ENCODE assay signal across 21 cellular contexts in the genomic region with DNA sequence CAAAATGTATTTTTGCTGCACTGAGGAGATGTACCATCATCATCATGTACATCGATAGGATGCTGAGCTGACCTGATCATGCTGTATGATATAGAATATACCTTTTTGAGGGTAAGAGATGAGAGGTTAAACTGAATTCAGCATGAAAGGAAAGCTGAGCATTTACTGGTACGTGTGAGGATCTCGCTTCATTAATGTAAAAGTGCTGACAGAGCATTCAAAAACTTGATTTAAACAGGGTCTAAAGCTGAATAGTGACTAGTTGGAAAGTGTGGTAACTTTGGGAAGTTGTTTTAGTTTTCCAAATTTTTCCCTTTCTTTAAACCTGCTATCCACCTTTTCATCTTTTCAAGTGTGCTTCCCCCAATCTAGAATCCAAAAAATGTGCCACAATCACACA. TPM values are rescaled to one million over a fixed set of nuclear protein-coding genes. Genes with fewer than 3 reads are reported as not detected.
A peak's percentile ranks its signal among the peaks of the same experiment; 100 is the strongest.
DNase-seq lines count a peak whose midpoint lies in the region; ATAC-seq, FAIRE-seq and TF ChIP-seq lines count a peak whose summit lies in the region.
"Had no signal": no experiment of that assay in that cellular context is flagged by ENCODE, and none has a peak within 500 bp of the region (broad histone marks: within the 10 kb centered on the region; RNA-seq: fewer than 3 reads in every experiment).

No MANE protein-coding gene starts in this region.

- no peak overlapping the region for H3K4me3 ChIP-seq in cardiac muscle cell
- no peak overlapping the region for H3K4me3 ChIP-seq in K562
- H3K4me3 ChIP-seq: BLaER1 had no signal

- WGBS in K562 (ENCODE audit: insufficient coverage, low coverage, missing lambda C conversion rate): 10% methylated on average over 3 of the region's 3 CpGs

- TF ChIP-seq EP300 in K562 (IDR thresholded peaks at IDR 0.05; ENCODE audit: low read length): no peak

- BruUV-seq in K562 (replicated peaks; lab: Mats Ljungman, UMichigan): no TSS peak

- no peak for TF ChIP-seq POLR2A in K562 (conservative IDR thresholded peaks at IDR 0.05)

- H3K4me1 ChIP-seq in cardiac muscle cell (ENCODE audit: low read depth): peaks cover 6% of the 10 kb centered on the region
- H3K4me1 ChIP-seq in K562 (replicated peaks in 1 of 2; ENCODE audit: control insufficient read depth in 2 of 2, insufficient read depth in 2 of 2, low read length in 2 of 2): no peaks in the 10 kb centered on the region

- no peaks in the 10 kb centered on the region for H3K27me3 Mint-ChIP-seq in osteocyte (ENCODE audit: unreplicated experiment)
- no peaks in the 10 kb centered on the region for H3K27me3 Mint-ChIP-seq in T-helper 2 cell treated with Interferon-gamma antibody and Interleukin-4, amounts not matched to agents 5 μg/mL and 100 μg/mL, for 36 hours (ENCODE audit: low read depth)
- no peaks in the 10 kb centered on the region for H3K27me3 Mint-ChIP-seq in activated CD4-positive, alpha-beta memory T cell treated with anti-CD3 and anti-CD28 coated beads for 36 hours
- H3K27me3 Mint-ChIP-seq: CD4-positive, CD25-positive, alpha-beta regulatory T cell had no signal

- H3K27ac Mint-ChIP-seq in osteocyte (ENCODE audit: unreplicated experiment): peak overlapping the region; percentile 93
- no peak overlapping the region for H3K27ac Mint-ChIP-seq in T-helper 2 cell treated with Interferon-gamma antibody and Interleukin-4, amounts not matched to agents 5 μg/mL and 100 μg/mL, for 36 hours
- no peak overlapping the region for H3K27ac Mint-ChIP-seq in activated CD4-positive, alpha-beta memory T cell treated with anti-CD3 and anti-CD28 coated beads for 36 hours
- H3K27ac Mint-ChIP-seq: CD4-positive, CD25-positive, alpha-beta regulatory T cell had no signal

- no peak overlapping the region for H3K4me3 Mint-ChIP-seq in osteocyte (ENCODE audit: unreplicated experiment)
- no peak overlapping the region for H3K4me3 Mint-ChIP-seq in T-helper 2 cell treated with Interferon-gamma antibody and Interleukin-4, amounts not matched to agents 5 μg/mL and 100 μg/mL, for 36 hours
- no peak overlapping the region for H3K4me3 Mint-ChIP-seq in activated CD4-positive, alpha-beta memory T cell treated with anti-CD3 and anti-CD28 coated beads for 36 hours
- H3K4me3 Mint-ChIP-seq: CD4-positive, CD25-positive, alpha-beta regulatory T cell had no signal

- no peak overlapping the region for H3K4me2 ChIP-seq in K562 (ENCODE audit: insufficient read depth, low read length)

- no peaks in the 10 kb centered on the region for H4K20me1 ChIP-seq in K562 (replicated peaks; ENCODE audit: control insufficient read depth, insufficient read depth, low read length)
- H4K20me1 ChIP-seq: BLaER1 had no signal

- CTCF ChIA-PET in K562 (lab: Yijun Ruan, JAX; ENCODE audit: low intra/inter-chr PET ratio): no interaction called here
- CTCF ChIA-PET in activated CD4-positive, alpha-beta memory T cell treated with anti-CD3 and anti-CD28 coated beads for 36 hours (lab: Charles Lee): no interaction called here

- DNase-seq in cardiac muscle cell (ENCODE audit: low read depth in 1 of 2, low spot score in 1 of 2): no peak
- no peak for DNase-seq in Right ventricle myocardium inferior (ENCODE audit: missing footprints)
- DNase-seq in K562 (ENCODE audit: extremely low read depth in 1 of 4, low spot score in 3 of 4): no peak
- DNase-seq in osteocyte (ENCODE audit: extremely low spot score, unreplicated experiment): no peak
- DNase-seq in T-helper 2 cell treated with Interferon-gamma antibody and Interleukin-4, amounts not matched to agents 5 μg/mL and 100 μg/mL, for 36 hours (ENCODE audit: low spot score): no peak
- DNase-seq in dermis blood vessel endothelial cell: no peak
- no peak for DNase-seq in activated CD4-positive, alpha-beta memory T cell treated with anti-CD3 and anti-CD28 coated beads for 36 hours
- DNase-seq: CD4-positive, CD25-positive, alpha-beta regulatory T cell; DMS153; DND-41; H7; KBM-7; MM.1S; NCI-H2029; NCI-H446; NCI-H524 treated with DMSO at 0.1 percent for 48 hours; NCI-H774 had no signal

- H3K27ac ChIP-seq in cardiac muscle cell (peak overlapping the region; percentile 63), K562 (ENCODE audit: extremely low read depth, low read depth, low read length) (no peak overlapping the region)
- H3K27ac ChIP-seq: BLaER1 had no signal

- FAIRE-seq in K562 (lab: Jason Lieb, UNC): no peak
- FAIRE-seq: GM12892, RCC 7860 had no signal

- intact Hi-C loops in Right ventricle myocardium inferior (cut with DNase I) (loop anchor here (5.0 kb wide), 1 partner anchor 54 kb away; no protein-coding TSS in a partner anchor), K562 (cut with micrococcal nuclease) (no loop called here)
- intact Hi-C loops in activated CD4-positive, alpha-beta memory T cell treated with anti-CD3 and anti-CD28 coated beads for 36 hours (cut with micrococcal nuclease): no loop called here

- no peaks in the 10 kb centered on the region for H3K36me3 ChIP-seq in cardiac muscle cell
- H3K36me3 ChIP-seq in K562 (ENCODE audit: control insufficient read depth, insufficient read depth, low read length): no peaks in the 10 kb centered on the region
- H3K36me3 ChIP-seq: BLaER1 had no signal

- H2AFZ ChIP-seq in K562 (ENCODE audit: low read depth, low read length): no peak overlapping the region

- peaks cover 12% of the 10 kb centered on the region for H3K9me3 Mint-ChIP-seq in osteocyte (ENCODE audit: unreplicated experiment)
- H3K9me3 Mint-ChIP-seq in T-helper 2 cell treated with Interferon-gamma antibody and Interleukin-4, amounts not matched to agents 5 μg/mL and 100 μg/mL, for 36 hours: no peaks in the 10 kb centered on the region
- no peaks in the 10 kb centered on the region for H3K9me3 Mint-ChIP-seq in activated CD4-positive, alpha-beta memory T cell treated with anti-CD3 and anti-CD28 coated beads for 36 hours

- H3K79me2 ChIP-seq in K562 (ENCODE audit: control insufficient read depth, insufficient read depth, low read length): no peaks in the 10 kb centered on the region

- H3K4me1 Mint-ChIP-seq in osteocyte (ENCODE audit: unreplicated experiment): peaks cover 81% of the 10 kb centered on the region
- H3K4me1 Mint-ChIP-seq in T-helper 2 cell treated with Interferon-gamma antibody and Interleukin-4, amounts not matched to agents 5 μg/mL and 100 μg/mL, for 36 hours (ENCODE audit: low read depth): no peaks in the 10 kb centered on the region
- no peaks in the 10 kb centered on the region for H3K4me1 Mint-ChIP-seq in activated CD4-positive, alpha-beta memory T cell treated with anti-CD3 and anti-CD28 coated beads for 36 hours (ENCODE audit: low read depth)
- H3K4me1 Mint-ChIP-seq: CD4-positive, CD25-positive, alpha-beta regulatory T cell had no signal

- H3K9me3 ChIP-seq in cardiac muscle cell (ENCODE audit: low read depth) (no peaks in the 10 kb centered on the region), K562 (replicated peaks; ENCODE audit: control insufficient read depth, insufficient read depth, low read depth, low read length) (no peaks in the 10 kb centered on the region)
- H3K9me3 ChIP-seq: BLaER1 had no signal

- POLR2A ChIA-PET in K562 (lab: Yijun Ruan, JAX): no interaction called here
- POLR2A ChIA-PET in activated CD4-positive, alpha-beta memory T cell treated with anti-CD3 and anti-CD28 coated beads for 36 hours (lab: Charles Lee): no interaction called here

- in situ Hi-C loops in K562 (cut with MboI): no loop called here

- no peaks in the 10 kb centered on the region for H3K27me3 ChIP-seq in cardiac muscle cell
- no peaks in the 10 kb centered on the region for H3K27me3 ChIP-seq in K562 (ENCODE audit: control insufficient read depth in 2 of 2, insufficient read depth in 2 of 2, low read length in 2 of 2)
- H3K27me3 ChIP-seq: BLaER1 had no signal

- no peak for TF ChIP-seq CTCF in cardiac muscle cell (IDR thresholded peaks at IDR 0.05; ENCODE audit: low read depth, low read length)
- TF ChIP-seq CTCF in K562 (IDR thresholded peaks at IDR 0.05 in 2 of 3, conservative IDR thresholded peaks at IDR 0.05 in 1 of 3; ENCODE audit: insufficient read depth in 2 of 3, low read depth in 1 of 3, low read length in 3 of 3): no peak
- TF ChIP-seq CTCF in osteocyte (IDR thresholded peaks at IDR 0.05): no peak

- TF ChIP-seq RAD21 in K562 (CRISPR knock-in tag; conservative IDR thresholded peaks at IDR 0.05 in 1 of 2, IDR thresholded peaks at IDR 0.05 in 1 of 2): no peak

- peaks cover 12% of the 10 kb centered on the region for H3K36me3 Mint-ChIP-seq in osteocyte (ENCODE audit: unreplicated experiment)
- H3K36me3 Mint-ChIP-seq in T-helper 2 cell treated with Interferon-gamma antibody and Interleukin-4, amounts not matched to agents 5 μg/mL and 100 μg/mL, for 36 hours (ENCODE audit: low read depth): no peaks in the 10 kb centered on the region
- H3K36me3 Mint-ChIP-seq in activated CD4-positive, alpha-beta memory T cell treated with anti-CD3 and anti-CD28 coated beads for 36 hours: no peaks in the 10 kb centered on the region
- H3K36me3 Mint-ChIP-seq: CD4-positive, CD25-positive, alpha-beta regulatory T cell had no signal

- H3K9ac ChIP-seq in K562 (ENCODE audit: insufficient read depth in 1 of 2, low read depth in 2 of 2, low read length in 2 of 2): no peak overlapping the region
- H3K9ac ChIP-seq: BLaER1 had no signal

- H3K9me1 ChIP-seq in K562 (ENCODE audit: control insufficient read depth, insufficient read depth, low read length): no peaks in the 10 kb centered on the region

- ATAC-seq in Right ventricle myocardium inferior (no peak), K562 (no peak)

RNA-seq across cellular contexts. Expression of a gene that starts 28.5 kb away (rescaled TPM):
- 76.6 and 116 TPM in 2 replicates for total RNA-seq in cardiac muscle cell
- 73.5 and 122 TPM in 2 replicates for polyA plus RNA-seq in cardiac muscle cell
- total RNA-seq in Right ventricle myocardium inferior: 96.6 TPM
- 16.6 and 49.0 TPM in 2 replicates for total RNA-seq in K562 (2011; cell fraction: chromatin; rRNA removed; ENCODE audit: low replicate concordance)
- 20.1 and 54.5 TPM in 2 replicates for total RNA-seq in K562 (2011; cell fraction: nucleolus; rRNA removed)
- 14.3 and 19.7 TPM in 2 replicates for total RNA-seq in K562 (2011; cell fraction: nucleoplasm; rRNA removed)
- 1.5 and 1.7 TPM in 2 replicates for total RNA-seq in K562 (2014; rRNA removed)
- 1.2 and 1.6 TPM in 2 replicates for total RNA-seq in K562 (2014; rRNA removed; fragmentation: Illumina TruSeq; extraction: Trizol)
- 1.1 and 1.2 TPM in 2 replicates for total RNA-seq in K562 (2015; rRNA removed; fragmentation: Illumina TruSeq; extraction: Trizol)
- 5.5 and 8.2 TPM in 2 replicates for total RNA-seq in K562 (2021)
- 1.8 and 11.6 TPM in 2 replicates for polyA plus RNA-seq in K562 (2011; rRNA removed)
- polyA plus RNA-seq in K562 (2011; cell fraction: cytosol; rRNA removed): 0.58 and 8.6 TPM in 2 replicates
- 4.2 and 84.4 TPM in 2 replicates for polyA plus RNA-seq in K562 (2011; cell fraction: nucleus; rRNA removed)
- 1.9 and 3.6 TPM in 2 replicates for polyA plus RNA-seq in K562 (2012)
- 3.3 and 3.7 TPM in 2 replicates for polyA plus RNA-seq in K562 (2014; fragmentation: Illumina TruSeq; extraction: Trizol)
- polyA plus RNA-seq in K562 (2014; fragmentation: Nextera tagmentation; extraction: Ambion mirVana): 1 to 10 TPM in 1 of 2 experiments, under 1 TPM in 1; 0.94 to 1.1 TPM
- polyA plus RNA-seq in K562 (2014; rRNA removed): 1.4 and 2.9 TPM in 2 replicates
- 2.4 and 19.8 TPM in 2 replicates for polyA minus RNA-seq in K562 (2011; rRNA and poly(A)+ RNA removed)
- polyA minus RNA-seq in K562 (2011; cell fraction: cytosol; rRNA and poly(A)+ RNA removed): 3.3 and 21.9 TPM in 2 replicates
- polyA minus RNA-seq in K562 (2011; cell fraction: nucleus; rRNA and poly(A)+ RNA removed): 3.2 and 42.3 TPM in 2 replicates
- 7,492 and 7,869 TPM in 2 replicates for total RNA-seq in osteocyte
- total RNA-seq in dermis blood vessel endothelial cell: 15.3 and 45.3 TPM in 2 replicates
- not detected for total RNA-seq in activated CD4-positive, alpha-beta memory T cell treated with anti-CD3 and anti-CD28 coated beads for 36 hours
- total RNA-seq: CD4-positive, CD25-positive, alpha-beta regulatory T cell; HT-29 had no signal
- polyA plus RNA-seq: CD4-positive, CD25-positive, alpha-beta regulatory T cell had no signal

Comparison
In these comparisons a context has a peak if more than half of its experiments do, and no peak if none do; other contexts are left out.
1. RNA of a gene that starts 28.5 kb away (total RNA-seq): 7,492 to 7,869 TPM in osteocyte; 96.6 TPM in Right ventricle myocardium inferior (single experiment), 76.6 to 116 TPM in cardiac muscle cell, 15.3 to 45.3 TPM in dermis blood vessel endothelial cell, 1.1 to 54.5 TPM in K562 and not detected in activated CD4-positive, alpha-beta memory T cell treated with anti-CD3 and anti-CD28 coated beads for 36 hours; every median in the first group is over 10 times any median in the second.